Comparison of ENCODE assay signal across 21 cellular contexts in the genomic region with DNA sequence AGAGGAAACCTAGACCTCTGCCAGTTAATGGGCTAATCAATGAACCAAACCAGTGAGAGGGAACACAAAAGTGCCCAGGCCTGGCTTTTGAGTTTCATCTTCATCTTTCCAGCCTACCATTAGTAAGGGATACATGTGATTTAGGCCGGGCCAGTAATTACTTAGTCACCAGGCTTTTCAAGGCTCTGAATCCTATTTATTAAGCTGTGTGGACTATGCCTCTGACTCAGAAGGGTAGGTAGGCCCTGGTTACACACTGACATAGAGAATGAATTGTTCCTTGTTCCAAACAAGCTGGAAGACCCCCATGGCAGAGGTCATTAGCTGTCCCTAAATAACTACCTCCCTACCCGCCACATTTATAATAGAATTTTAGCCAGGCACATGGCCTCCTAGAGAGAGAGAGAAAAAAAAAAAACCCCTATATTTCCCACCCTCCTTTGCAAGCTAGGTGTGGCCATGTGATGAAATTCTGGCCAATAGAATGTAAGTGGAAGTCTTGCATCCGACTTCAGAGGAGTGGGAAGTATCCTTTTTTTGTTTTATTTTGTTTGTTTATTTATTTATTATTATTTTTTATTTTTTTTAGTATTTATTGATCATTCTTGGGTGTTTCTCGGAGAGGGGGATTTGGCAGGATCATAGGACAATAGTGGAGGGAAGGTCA.
DNase-seq lines count a peak whose midpoint lies in the region; TF ChIP-seq lines count a peak whose summit lies in the region.
"Had no signal": no experiment of that assay in that cellular context is flagged by ENCODE, and none has a peak within 500 bp of the region (broad histone marks: within the 10 kb centered on the region; RNA-seq: fewer than 3 reads in every experiment).

No MANE protein-coding gene starts in this region.

- DNase-seq in AG10803 (ENCODE audit: low read depth) (peak; percentile 7), HT1080 (ENCODE audit: low read depth) (peak; percentile 4), amniotic epithelial cell (ENCODE audit: low read depth) (peak; percentile 12), hepatic stellate cell (ENCODE audit: low spot score) (peak; percentile 22), NOMO-1 (lab: John Stamatoyannopoulos, UW; ENCODE audit: unreplicated experiment in 2 of 2) (no peak), hypothalamus (lab: John Stamatoyannopoulos, UW) (no peak), NCI-H146 (lab: John Stamatoyannopoulos, UW) (no peak)
- no peak for DNase-seq in central memory CD4-positive, alpha-beta T cell
- DNase-seq: activated CD8-positive, alpha-beta memory T cell treated with anti-CD3 and anti-CD28 coated beads for 24 hours; activated naive CD4-positive, alpha-beta T cell treated with anti-CD3 and anti-CD28 coated beads, Interleukin-2, amount 10 ng/mL, durations not matched to agents 7 days and 5 days; activated T-cell treated with anti-CD3 and anti-CD28 coated beads, Interleukin-2, amount 50 U/mL, for 72 hours; CD4-positive, CD25-positive, alpha-beta regulatory T cell; cortex of kidney; mesendoderm; naive B cell; NCI-H1105 treated with DMSO at 0.1 percent for 48 hours; NCI-H2081 treated with DMSO at 0.1 percent for 48 hours; occipital lobe; RPMI8226 had no signal

- H3K4me3 ChIP-seq in AG10803 (ENCODE audit: low read length), result no peak overlapping the region
- H3K4me3 ChIP-seq: GM12878, thoracic aorta had no signal

- no peak for TF ChIP-seq CTCF in AG10803 (conservative IDR thresholded peaks at IDR 0.05; ENCODE audit: low read length)

Comparison
In these comparisons a context has a peak if more than half of its experiments do, and no peak if none do; other contexts are left out.
1. DNase-seq: peak in AG10803 (single experiment), HT1080 (single experiment), amniotic epithelial cell (single experiment) and hepatic stellate cell (single experiment); none in NOMO-1 (0 of 2), hypothalamus (0 of 51), central memory CD4-positive, alpha-beta T cell (single experiment) and NCI-H146 (single experiment).